Comparison of ENCODE assay signal across 9 cellular contexts in genomic region chr14:53047302-53047701, GRCh38.
"Had no signal": no experiment of that assay in that cellular context is flagged by ENCODE, and none has a peak within 500 bp of the region (broad histone marks: within the 10 kb centered on the region; RNA-seq: fewer than 3 reads in every experiment).

No MANE protein-coding gene starts in this region.

- H3K4me3 ChIP-seq: esophagus squamous epithelium, psoas muscle had no signal

- H3K27ac ChIP-seq: esophagus squamous epithelium, psoas muscle had no signal

- H3K27me3 ChIP-seq: esophagus squamous epithelium had no signal

- H3K4me1 ChIP-seq: esophagus squamous epithelium, psoas muscle had no signal

- DNase-seq: activated naive CD4-positive, alpha-beta T cell treated with Interleukin-2 at 50 U/mL for 16 hours; esophagus squamous epithelium; glutamatergic neuron; mesendoderm; psoas muscle; stimulated activated CD4-positive, alpha-beta T cell treated with anti-CD3 and anti-CD28 coated beads, Interleukin-12 subunit alpha, Interleukin-12 subunit beta, amount 100 ng/mL, for 4 hours; stimulated activated CD4-positive, alpha-beta T cell treated with anti-CD3 and anti-CD28 coated beads, Interleukin-2, amount 100 ng/mL, for 24 hours; SW 1271 had no signal

- ATAC-seq: psoas muscle, sciatic nerve had no signal

- H3K9me3 ChIP-seq: esophagus squamous epithelium, psoas muscle had no signal
